8 cellular contexts compared by ENCODE assay signal in genomic region chr12:124767075-124767821, GRCh38.
DNase-seq lines count a peak whose midpoint lies in the region; ATAC-seq and TF ChIP-seq lines count a peak whose summit lies in the region.

No MANE protein-coding gene starts in this region.

- ATAC-seq in HG02678 (IDR thresholded peaks at IDR 0.05; ENCODE audit: unreplicated experiment): peak; percentile 73

- peak; percentile 59 to 63 for DNase-seq in NCI-H187 (lab: John Stamatoyannopoulos, UW)
- no peak for DNase-seq in NCI-H187 treated with DMSO at 0.1 percent for 48 hours (lab: John Stamatoyannopoulos, UW)
- DNase-seq in NCI-H2081 (lab: John Stamatoyannopoulos, UW): peak; percentile 43 to 60
- DNase-seq in WERI-Rb-1: peak; percentile 84
- DNase-seq in T47D (ENCODE audit: low read depth in 1 of 2, low spot score in 1 of 2): peak; percentile 63 to 73
- peak; percentile 75 for DNase-seq in kidney glomerular epithelial cell (lab: John Stamatoyannopoulos, UW)
- DNase-seq in stimulated activated CD4-positive, alpha-beta T cell treated with anti-CD3 and anti-CD28 coated beads, Interleukin-2, amount 100 ng/mL, for 4 hours (ENCODE audit: low read depth): peak; percentile 63

- H3K27ac ChIP-seq in WERI-Rb-1: peak overlapping the region; percentile 18

- H3K9me3 ChIP-seq in WERI-Rb-1 (ENCODE audit: severe bottlenecking): peaks cover 18% of the 10 kb centered on the region

- H3K36me3 ChIP-seq in WERI-Rb-1: no peaks in the 10 kb centered on the region

- H3K27me3 ChIP-seq in WERI-Rb-1 (ENCODE audit: insufficient read depth, low read depth, severe bottlenecking): no peaks in the 10 kb centered on the region

- no peak overlapping the region for H3K4me3 ChIP-seq in WERI-Rb-1 (ENCODE audit: low read depth, low read length)

- in situ Hi-C loops in T47D (cut with HindIII; ENCODE audit: low pct_unique_long_range_greater_than_20kb, low sequenced_read_pairs): no loop called here

- TF ChIP-seq CTCF in WERI-Rb-1 (IDR thresholded peaks at IDR 0.05; ENCODE audit: low read depth, low read length): peak; percentile 89
